In the genomic region with DNA sequence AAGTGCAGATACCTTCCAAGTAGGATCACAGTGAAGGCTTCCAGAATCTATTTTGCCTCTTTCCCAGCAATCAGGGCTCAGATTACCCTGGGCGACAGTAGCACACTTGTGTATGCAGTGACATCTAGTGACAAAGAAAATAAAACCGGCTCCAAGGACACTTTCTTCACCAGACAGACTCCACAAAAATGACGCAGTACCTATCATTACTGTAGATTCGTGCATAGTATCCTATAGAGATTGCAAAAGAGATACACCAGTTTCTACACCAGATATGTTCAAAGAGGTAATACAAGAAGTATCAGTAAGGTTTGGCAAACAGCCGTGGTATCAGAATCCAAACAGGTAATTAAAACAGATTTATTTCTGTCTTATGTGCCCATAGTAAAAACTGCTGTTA, we compare ENCODE assay signal across 8 cellular contexts.
DNase-seq lines count a peak whose midpoint lies in the region; ATAC-seq, FAIRE-seq and TF ChIP-seq lines count a peak whose summit lies in the region.

No MANE protein-coding gene starts in this region.

- H3K4me1 Mint-ChIP-seq in natural killer cell = no peaks in the 10 kb centered on the region

- H3K9me3 Mint-ChIP-seq in natural killer cell = peaks cover 0 to 2% of the 10 kb centered on the region in 2 donors

- ATAC-seq in natural killer cell = no peak

- H3K27ac Mint-ChIP-seq in natural killer cell = no peak overlapping the region

- H3K36me3 Mint-ChIP-seq in natural killer cell = no peaks in the 10 kb centered on the region

- H3K27me3 Mint-ChIP-seq in natural killer cell (ENCODE audit: low read depth in 2 of 2) = peaks cover 8 to 11% of the 10 kb centered on the region in 2 donors

- peak; percentile 26 for TF ChIP-seq CTCF in foreskin fibroblast (IDR thresholded peaks at IDR 0.05; ENCODE audit: low read depth, low read length)
- TF ChIP-seq CTCF in natural killer cell (IDR thresholded peaks at IDR 0.05) = no peak

- no peak for TF ChIP-seq POLR2A in H54 (IDR thresholded peaks at IDR 0.05; ENCODE audit: low read depth, low read length)

- DNase-seq in D341Med (ENCODE audit: low spot score) (peak; percentile 75), H54 (ENCODE audit: insufficient read length, low spot score) (no peak), NCI-H146 treated with DMSO at 0.1 percent for 48 hours (lab: John Stamatoyannopoulos, UW; ENCODE audit: unreplicated experiment) (peak; percentile 73), SW 1271 (lab: John Stamatoyannopoulos, UW) (peak; percentile 11 to 79), foreskin fibroblast (peak; percentile 56 to 79), pons (ENCODE audit: low spot score) (peak; percentile 87), T1000 (lab: John Stamatoyannopoulos, UW) (no peak), natural killer cell (no peak)

- H3K4me3 Mint-ChIP-seq in natural killer cell = no peak overlapping the region

- intact Hi-C loops in natural killer cell (cut with micrococcal nuclease) = no loop called here

- FAIRE-seq in H54 (lab: Jason Lieb, UNC) = peak; percentile 20

- no peak overlapping the region for H3K4me3 ChIP-seq in foreskin fibroblast (ENCODE audit: low read depth in 1 of 2, low read length in 2 of 2)

Comparison
In these comparisons a context has a peak if more than half of its experiments do, and no peak if none do; other contexts are left out.
1. DNase-seq: peak in D341Med (single experiment), NCI-H146 treated with DMSO at 0.1 percent for 48 hours (single experiment), SW 1271 (2 of 2), foreskin fibroblast (2 of 2) and pons (single experiment); none in H54 (single experiment), T1000 (single experiment) and natural killer cell (single experiment).